1 cellular context compared by ENCODE assay signal in the genomic region with DNA sequence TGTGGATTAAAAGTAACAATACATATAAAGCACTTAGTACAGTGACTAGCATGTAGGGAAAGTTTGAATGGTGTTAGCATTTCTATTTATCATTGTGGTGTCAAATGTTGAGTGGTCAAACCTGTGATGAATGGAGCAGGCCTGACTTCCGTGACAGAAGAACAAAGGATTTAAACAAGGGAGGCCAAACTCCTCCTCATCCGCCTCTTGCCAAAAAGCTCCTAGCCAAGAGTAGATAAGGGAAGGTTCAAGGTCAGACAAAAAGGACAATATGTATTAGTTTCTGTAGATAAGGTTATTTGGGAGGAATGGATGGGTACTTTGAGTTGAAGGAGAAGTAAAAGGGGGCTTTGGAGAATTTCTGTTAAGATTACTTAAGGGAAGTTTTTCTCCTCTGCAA.
TF ChIP-seq lines count a peak whose summit lies in the region.

No MANE protein-coding gene starts in this region.

TF ChIP-seq in HepG2, 621 proteins besides CTCF, POLR2A, EP300 and RAD21 (continued from another document and continues in another):
- TF ChIP-seq FOXA1 (IDR thresholded peaks at IDR 0.05) (no peak), FOXA1 (CRISPR knock-in tag; IDR thresholded peaks at IDR 0.05) (peak; percentile 32; the same call in 1 of the 2 replicates), CHD4 (IDR thresholded peaks at IDR 0.05; ENCODE audit: borderline replicate concordance, low read length) (no peak), ATM (IDR thresholded peaks at IDR 0.05; ENCODE audit: borderline replicate concordance) (no peak), ZNF768 (CRISPR knock-in tag; IDR thresholded peaks at IDR 0.05) (no peak), ZNF331 (CRISPR knock-in tag; IDR thresholded peaks at IDR 0.05) (0 out of 2 replicates have a peak, but pooled peaks have one; percentile 15), ZFY (CRISPR knock-in tag; IDR thresholded peaks at IDR 0.05) (peak; percentile 43; the same call in 1 of the 2 replicates), GATA4 (IDR thresholded peaks at IDR 0.05; ENCODE audit: borderline replicate concordance, low read depth) (peak; percentile 86), EHMT2 (IDR thresholded peaks at IDR 0.05; ENCODE audit: borderline replicate concordance, low read depth, low read length) (0 out of 2 replicates have a peak, but pooled peaks have one; percentile 38), ZSCAN9 (CRISPR knock-in tag; IDR thresholded peaks at IDR 0.05; ENCODE audit: borderline replicate concordance) (peak; percentile 44; the same call in 1 of the 2 replicates), GABPB1 (CRISPR knock-in tag; IDR thresholded peaks at IDR 0.05) (peak; percentile 28; the same call in 1 of the 2 replicates), KMT2B (CRISPR knock-in tag; IDR thresholded peaks at IDR 0.05) (no peak), HNF4A (CRISPR knock-in tag; IDR thresholded peaks at IDR 0.05) (peak; percentile 69), ASH2L (IDR thresholded peaks at IDR 0.05; ENCODE audit: insufficient read length, low read depth, low read length) (peak; percentile 34), NCOA2 (CRISPR knock-in tag; IDR thresholded peaks at IDR 0.05) (peak; percentile 87), PPARG (CRISPR knock-in tag; conservative IDR thresholded peaks at IDR 0.05) (peak; percentile 91), ZNF615 (CRISPR knock-in tag; IDR thresholded peaks at IDR 0.05; ENCODE audit: borderline replicate concordance) (no peak), HNRNPH1 (optimal IDR thresholded peaks at IDR 0.05; ENCODE audit: low read depth, low read length) (no peak), ZBTB20 (CRISPR knock-in tag; IDR thresholded peaks at IDR 0.05; ENCODE audit: borderline replicate concordance, low read depth) (0 out of 2 replicates have a peak, but pooled peaks have one; percentile 34), SIX4 (CRISPR knock-in tag; IDR thresholded peaks at IDR 0.05) (peak; percentile 33; the same call in 1 of the 2 replicates), SOX13 (IDR thresholded peaks at IDR 0.05) (peak; percentile 93), SOX13 (CRISPR knock-in tag; conservative IDR thresholded peaks at IDR 0.05 in 1 of 2, IDR thresholded peaks at IDR 0.05 in 1 of 2) (peak in 1 of 2 experiments; percentile 99; a peak in 2 of 4 replicates), ZNF737 (CRISPR knock-in tag; IDR thresholded peaks at IDR 0.05; ENCODE audit: borderline replicate concordance) (no peak), MED1 (CRISPR knock-in tag; IDR thresholded peaks at IDR 0.05) (peak; percentile 81), RXRA (CRISPR knock-in tag; IDR thresholded peaks at IDR 0.05) (peak; percentile 44; the same call in 1 of the 2 replicates), TEAD2 (CRISPR knock-in tag; IDR thresholded peaks at IDR 0.05) (no peak), ETV5 (CRISPR knock-in tag; IDR thresholded peaks at IDR 0.05; ENCODE audit: borderline replicate concordance) (peak; percentile 82), SALL1 (CRISPR knock-in tag; IDR thresholded peaks at IDR 0.05) (peak; percentile 52; the same call in 1 of the 2 replicates), GABPA (IDR thresholded peaks at IDR 0.05; ENCODE audit: low read depth, low read length) (no peak), GABPA (CRISPR knock-in tag; IDR thresholded peaks at IDR 0.05; ENCODE audit: low read depth) (0 out of 2 replicates have a peak, but pooled peaks have one; percentile 32), ZBTB7B (CRISPR knock-in tag; IDR thresholded peaks at IDR 0.05) (peak; percentile 48; the same call in 1 of the 2 replicates), SP5 (CRISPR knock-in tag; IDR thresholded peaks at IDR 0.05; ENCODE audit: borderline replicate concordance, low read depth) (peak; percentile 83), HDAC2 (CRISPR knock-in tag; IDR thresholded peaks at IDR 0.05) (peak; percentile 67), DMAP1 (CRISPR knock-in tag; IDR thresholded peaks at IDR 0.05) (0 out of 2 replicates have a peak, but pooled peaks have one; percentile 25), RCOR2 (CRISPR knock-in tag; IDR thresholded peaks at IDR 0.05) (peak; percentile 71; the same call in 1 of the 2 replicates), NFIB (CRISPR knock-in tag; IDR thresholded peaks at IDR 0.05; ENCODE audit: borderline replicate concordance) (no peak), ZEB1 (IDR thresholded peaks at IDR 0.05; ENCODE audit: insufficient replicate concordance, low read depth) (no peak), NFIC (IDR thresholded peaks at IDR 0.05; ENCODE audit: low read length) (peak; percentile 63; the same call in 1 of the 2 replicates), GATAD2A (CRISPR knock-in tag; IDR thresholded peaks at IDR 0.05) (peak; percentile 71), DR1 (CRISPR knock-in tag; IDR thresholded peaks at IDR 0.05) (no peak), ZNF589 (CRISPR knock-in tag; conservative IDR thresholded peaks at IDR 0.05) (0 out of 2 replicates have a peak, but pooled peaks have one; percentile 48), EED (CRISPR knock-in tag; IDR thresholded peaks at IDR 0.05) (no peak), SOX6 (IDR thresholded peaks at IDR 0.05) (no peak), SOX6 (CRISPR knock-in tag; IDR thresholded peaks at IDR 0.05) (peak; percentile 96)
- TF ChIP-seq, protein P1, sequence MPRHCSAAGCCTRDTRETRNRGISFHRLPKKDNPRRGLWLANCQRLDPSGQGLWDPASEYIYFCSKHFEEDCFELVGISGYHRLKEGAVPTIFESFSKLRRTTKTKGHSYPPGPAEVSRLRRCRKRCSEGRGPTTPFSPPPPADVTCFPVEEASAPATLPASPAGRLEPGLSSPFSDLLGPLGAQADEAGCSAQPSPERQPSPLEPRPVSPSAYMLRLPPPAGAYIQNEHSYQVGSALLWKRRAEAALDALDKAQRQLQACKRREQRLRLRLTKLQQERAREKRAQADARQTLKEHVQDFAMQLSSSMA (CRISPR knock-in tag; IDR thresholded peaks at IDR 0.05), result no peak
- TF ChIP-seq, protein P2, sequence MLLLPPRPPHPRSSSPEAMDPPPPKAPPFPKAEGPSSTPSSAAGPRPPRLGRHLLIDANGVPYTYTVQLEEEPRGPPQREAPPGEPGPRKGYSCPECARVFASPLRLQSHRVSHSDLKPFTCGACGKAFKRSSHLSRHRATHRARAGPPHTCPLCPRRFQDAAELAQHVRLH (CRISPR knock-in tag; IDR thresholded peaks at IDR 0.05; ENCODE audit: borderline replicate concordance, low read depth), result no peak
- TF ChIP-seq, protein P3, sequence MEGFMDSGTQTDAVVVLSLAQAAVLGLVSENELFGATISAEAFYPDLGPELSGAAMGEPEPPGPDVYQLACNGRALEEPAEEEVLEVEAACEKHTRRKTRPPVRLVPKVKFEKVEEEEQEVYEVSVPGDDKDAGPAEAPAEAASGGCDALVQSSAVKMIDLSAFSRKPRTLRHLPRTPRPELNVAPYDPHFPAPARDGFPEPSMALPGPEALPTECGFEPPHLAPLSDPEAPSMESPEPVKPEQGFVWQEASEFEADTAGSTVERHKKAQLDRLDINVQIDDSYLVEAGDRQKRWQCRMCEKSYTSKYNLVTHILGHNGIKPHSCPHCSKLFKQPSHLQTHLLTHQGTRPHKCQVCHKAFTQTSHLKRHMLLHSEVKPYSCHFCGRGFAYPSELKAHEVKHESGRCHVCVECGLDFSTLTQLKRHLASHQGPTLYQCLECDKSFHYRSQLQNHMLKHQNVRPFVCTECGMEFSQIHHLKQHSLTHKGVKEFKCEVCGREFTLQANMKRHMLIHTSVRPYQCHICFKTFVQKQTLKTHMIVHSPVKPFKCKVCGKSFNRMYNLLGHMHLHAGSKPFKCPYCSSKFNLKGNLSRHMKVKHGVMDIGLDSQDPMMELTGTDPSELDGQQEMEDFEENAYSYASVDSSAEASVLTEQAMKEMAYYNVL (CRISPR knock-in tag; IDR thresholded peaks at IDR 0.05; ENCODE audit: borderline replicate concordance), result peak; percentile 36; the same call in 1 of the 2 replicates
- TF ChIP-seq, protein P4, sequence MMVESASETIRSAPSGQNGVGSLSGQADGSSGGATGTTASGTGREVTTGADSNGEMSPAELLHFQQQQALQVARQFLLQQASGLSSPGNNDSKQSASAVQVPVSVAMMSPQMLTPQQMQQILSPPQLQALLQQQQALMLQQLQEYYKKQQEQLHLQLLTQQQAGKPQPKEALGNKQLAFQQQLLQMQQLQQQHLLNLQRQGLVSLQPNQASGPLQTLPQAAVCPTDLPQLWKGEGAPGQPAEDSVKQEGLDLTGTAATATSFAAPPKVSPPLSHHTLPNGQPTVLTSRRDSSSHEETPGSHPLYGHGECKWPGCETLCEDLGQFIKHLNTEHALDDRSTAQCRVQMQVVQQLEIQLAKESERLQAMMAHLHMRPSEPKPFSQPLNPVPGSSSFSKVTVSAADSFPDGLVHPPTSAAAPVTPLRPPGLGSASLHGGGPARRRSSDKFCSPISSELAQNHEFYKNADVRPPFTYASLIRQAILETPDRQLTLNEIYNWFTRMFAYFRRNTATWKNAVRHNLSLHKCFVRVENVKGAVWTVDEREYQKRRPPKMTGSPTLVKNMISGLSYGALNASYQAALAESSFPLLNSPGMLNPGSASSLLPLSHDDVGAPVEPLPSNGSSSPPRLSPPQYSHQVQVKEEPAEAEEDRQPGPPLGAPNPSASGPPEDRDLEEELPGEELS (CRISPR knock-in tag; IDR thresholded peaks at IDR 0.05), result peak; percentile 81
- TF ChIP-seq, protein P5, sequence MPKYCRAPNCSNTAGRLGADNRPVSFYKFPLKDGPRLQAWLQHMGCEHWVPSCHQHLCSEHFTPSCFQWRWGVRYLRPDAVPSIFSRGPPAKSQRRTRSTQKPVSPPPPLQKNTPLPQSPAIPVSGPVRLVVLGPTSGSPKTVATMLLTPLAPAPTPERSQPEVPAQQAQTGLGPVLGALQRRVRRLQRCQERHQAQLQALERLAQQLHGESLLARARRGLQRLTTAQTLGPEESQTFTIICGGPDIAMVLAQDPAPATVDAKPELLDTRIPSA (CRISPR knock-in tag; IDR thresholded peaks at IDR 0.05; ENCODE audit: borderline replicate concordance), result no peak
- TF ChIP-seq, protein P6, sequence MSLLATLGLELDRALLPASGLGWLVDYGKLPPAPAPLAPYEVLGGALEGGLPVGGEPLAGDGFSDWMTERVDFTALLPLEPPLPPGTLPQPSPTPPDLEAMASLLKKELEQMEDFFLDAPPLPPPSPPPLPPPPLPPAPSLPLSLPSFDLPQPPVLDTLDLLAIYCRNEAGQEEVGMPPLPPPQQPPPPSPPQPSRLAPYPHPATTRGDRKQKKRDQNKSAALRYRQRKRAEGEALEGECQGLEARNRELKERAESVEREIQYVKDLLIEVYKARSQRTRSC (CRISPR knock-in tag; IDR thresholded peaks at IDR 0.05; ENCODE audit: low read depth), result no peak
- TF ChIP-seq, protein P7, sequence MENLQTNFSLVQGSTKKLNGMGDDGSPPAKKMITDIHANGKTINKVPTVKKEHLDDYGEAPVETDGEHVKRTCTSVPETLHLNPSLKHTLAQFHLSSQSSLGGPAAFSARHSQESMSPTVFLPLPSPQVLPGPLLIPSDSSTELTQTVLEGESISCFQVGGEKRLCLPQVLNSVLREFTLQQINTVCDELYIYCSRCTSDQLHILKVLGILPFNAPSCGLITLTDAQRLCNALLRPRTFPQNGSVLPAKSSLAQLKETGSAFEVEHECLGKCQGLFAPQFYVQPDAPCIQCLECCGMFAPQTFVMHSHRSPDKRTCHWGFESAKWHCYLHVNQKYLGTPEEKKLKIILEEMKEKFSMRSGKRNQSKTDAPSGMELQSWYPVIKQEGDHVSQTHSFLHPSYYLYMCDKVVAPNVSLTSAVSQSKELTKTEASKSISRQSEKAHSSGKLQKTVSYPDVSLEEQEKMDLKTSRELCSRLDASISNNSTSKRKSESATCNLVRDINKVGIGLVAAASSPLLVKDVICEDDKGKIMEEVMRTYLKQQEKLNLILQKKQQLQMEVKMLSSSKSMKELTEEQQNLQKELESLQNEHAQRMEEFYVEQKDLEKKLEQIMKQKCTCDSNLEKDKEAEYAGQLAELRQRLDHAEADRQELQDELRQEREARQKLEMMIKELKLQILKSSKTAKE (CRISPR knock-in tag; IDR thresholded peaks at IDR 0.05; ENCODE audit: borderline replicate concordance), result peak; percentile 75
- TF ChIP-seq, protein P8, sequence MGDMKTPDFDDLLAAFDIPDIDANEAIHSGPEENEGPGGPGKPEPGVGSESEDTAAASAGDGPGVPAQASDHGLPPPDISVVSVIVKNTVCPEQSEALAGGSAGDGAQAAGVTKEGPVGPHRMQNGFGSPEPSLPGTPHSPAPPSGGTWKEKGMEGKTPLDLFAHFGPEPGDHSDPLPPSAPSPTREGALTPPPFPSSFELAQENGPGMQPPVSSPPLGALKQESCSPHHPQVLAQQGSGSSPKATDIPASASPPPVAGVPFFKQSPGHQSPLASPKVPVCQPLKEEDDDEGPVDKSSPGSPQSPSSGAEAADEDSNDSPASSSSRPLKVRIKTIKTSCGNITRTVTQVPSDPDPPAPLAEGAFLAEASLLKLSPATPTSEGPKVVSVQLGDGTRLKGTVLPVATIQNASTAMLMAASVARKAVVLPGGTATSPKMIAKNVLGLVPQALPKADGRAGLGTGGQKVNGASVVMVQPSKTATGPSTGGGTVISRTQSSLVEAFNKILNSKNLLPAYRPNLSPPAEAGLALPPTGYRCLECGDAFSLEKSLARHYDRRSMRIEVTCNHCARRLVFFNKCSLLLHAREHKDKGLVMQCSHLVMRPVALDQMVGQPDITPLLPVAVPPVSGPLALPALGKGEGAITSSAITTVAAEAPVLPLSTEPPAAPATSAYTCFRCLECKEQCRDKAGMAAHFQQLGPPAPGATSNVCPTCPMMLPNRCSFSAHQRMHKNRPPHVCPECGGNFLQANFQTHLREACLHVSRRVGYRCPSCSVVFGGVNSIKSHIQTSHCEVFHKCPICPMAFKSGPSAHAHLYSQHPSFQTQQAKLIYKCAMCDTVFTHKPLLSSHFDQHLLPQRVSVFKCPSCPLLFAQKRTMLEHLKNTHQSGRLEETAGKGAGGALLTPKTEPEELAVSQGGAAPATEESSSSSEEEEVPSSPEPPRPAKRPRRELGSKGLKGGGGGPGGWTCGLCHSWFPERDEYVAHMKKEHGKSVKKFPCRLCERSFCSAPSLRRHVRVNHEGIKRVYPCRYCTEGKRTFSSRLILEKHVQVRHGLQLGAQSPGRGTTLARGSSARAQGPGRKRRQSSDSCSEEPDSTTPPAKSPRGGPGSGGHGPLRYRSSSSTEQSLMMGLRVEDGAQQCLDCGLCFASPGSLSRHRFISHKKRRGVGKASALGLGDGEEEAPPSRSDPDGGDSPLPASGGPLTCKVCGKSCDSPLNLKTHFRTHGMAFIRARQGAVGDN (CRISPR knock-in tag; IDR thresholded peaks at IDR 0.05), result no peak
- TF ChIP-seq, protein P9, sequence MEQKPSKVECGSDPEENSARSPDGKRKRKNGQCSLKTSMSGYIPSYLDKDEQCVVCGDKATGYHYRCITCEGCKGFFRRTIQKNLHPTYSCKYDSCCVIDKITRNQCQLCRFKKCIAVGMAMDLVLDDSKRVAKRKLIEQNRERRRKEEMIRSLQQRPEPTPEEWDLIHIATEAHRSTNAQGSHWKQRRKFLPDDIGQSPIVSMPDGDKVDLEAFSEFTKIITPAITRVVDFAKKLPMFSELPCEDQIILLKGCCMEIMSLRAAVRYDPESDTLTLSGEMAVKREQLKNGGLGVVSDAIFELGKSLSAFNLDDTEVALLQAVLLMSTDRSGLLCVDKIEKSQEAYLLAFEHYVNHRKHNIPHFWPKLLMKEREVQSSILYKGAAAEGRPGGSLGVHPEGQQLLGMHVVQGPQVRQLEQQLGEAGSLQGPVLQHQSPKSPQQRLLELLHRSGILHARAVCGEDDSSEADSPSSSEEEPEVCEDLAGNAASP (CRISPR knock-in tag; IDR thresholded peaks at IDR 0.05; ENCODE audit: borderline replicate concordance), result peak; percentile 76; the same call in 1 of the 2 replicates
